ENCODE assay signal across 8 cellular contexts in the genomic region with DNA sequence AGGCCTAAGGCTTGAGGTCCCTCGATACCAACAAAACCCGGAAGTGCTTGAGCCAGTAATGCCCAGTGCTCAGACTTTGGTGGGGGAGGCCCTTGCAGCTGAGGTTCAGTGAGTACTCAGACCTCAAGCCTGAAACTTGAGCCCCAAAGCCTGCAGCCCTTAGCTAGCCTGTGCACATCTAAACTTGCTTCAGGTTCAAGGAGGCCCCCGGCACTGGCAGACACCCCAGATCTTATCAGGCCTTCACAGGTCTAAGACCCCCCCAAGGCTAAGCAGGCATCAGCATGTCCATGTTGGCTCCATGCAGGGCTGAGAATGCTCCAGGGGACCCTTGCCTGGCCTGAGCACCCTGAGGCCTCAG. TPM values are rescaled to one million over a fixed set of nuclear protein-coding genes. Genes with fewer than 3 reads are reported as not detected.
DNase-seq lines count a peak whose midpoint lies in the region; ATAC-seq, FAIRE-seq and TF ChIP-seq lines count a peak whose summit lies in the region.

No MANE protein-coding gene starts in this region.

- WGBS in sigmoid colon, 2 donors = 47 to 62% methylated on average over 3 of the region's 3 CpGs

- in situ Hi-C loops in Panc1 (cut with HindIII; ENCODE audit: low pct_unique_long_range_greater_than_20kb, low sequenced_read_pairs) = no loop called here

- TF ChIP-seq EP300 in sigmoid colon (IDR thresholded peaks at IDR 0.05) = no peak

- H3K4me3 ChIP-seq in Panc1 (ENCODE audit: low read depth in 2 of 2, low read length in 2 of 2) (peak overlapping the region in 1 of 2 experiments; percentile 48; a peak in 1 of 4 replicates), sigmoid colon (peak overlapping the region; percentile 28 to 95 (median 92))

- peak; percentile 52 for FAIRE-seq in GM18507 (lab: Jason Lieb, UNC)

- POLR2A ChIA-PET in Panc1 (lab: Charles Lee) = interaction anchor here (0.6 kb wide), 1 partner anchor 45 kb away, joined by 8 read pairs; no protein-coding TSS in a partner anchor

- TF ChIP-seq CTCF in Panc1 (IDR thresholded peaks at IDR 0.05) = no peak
- no peak for TF ChIP-seq CTCF in sigmoid colon (IDR thresholded peaks at IDR 0.05)

- peaks cover 25% of the 10 kb centered on the region for H3K4me1 ChIP-seq in Panc1 (ENCODE audit: control insufficient read depth, insufficient read depth, low read length)
- peaks cover 0 to 42% (median 35%) of the 10 kb centered on the region in 4 donors for H3K4me1 ChIP-seq in sigmoid colon

- peak overlapping the region; percentile 44; the same call in 1 of the 2 replicates for H3K27ac ChIP-seq in Panc1 (ENCODE audit: low read length)
- peak overlapping the region; percentile 95 to 98 (median 96) for H3K27ac ChIP-seq in sigmoid colon

- BruUV-seq in Panc1 (replicated peaks; lab: Mats Ljungman, UMichigan) = no TSS peak

- H3K27me3 ChIP-seq in Panc1 (ENCODE audit: control insufficient read depth, insufficient read depth, low read length) (no peaks in the 10 kb centered on the region), sigmoid colon (no peaks in the 10 kb centered on the region)

- no peak for TF ChIP-seq POLR2A in sigmoid colon (IDR thresholded peaks at IDR 0.05)

- intact Hi-C loops in Panc1 (cut with micrococcal nuclease; ENCODE audit: unreplicated experiment) = no loop called here
- intact Hi-C loops in sigmoid colon (cut with DNase I) = loop anchor here (2.0 kb wide), 1 partner anchor 21 kb away; no protein-coding TSS in a partner anchor

- DNase-seq in GM18507 (ENCODE audit: extremely low spot score, insufficient read length, low read depth) = no peak
- DNase-seq in Panc1 (ENCODE audit: low read depth, low spot score) = no peak
- DNase-seq in sigmoid colon = no peak
- no peak for DNase-seq in NCI-H2227 (lab: John Stamatoyannopoulos, UW; ENCODE audit: unreplicated experiment)

- no peaks in the 10 kb centered on the region for H3K9me3 ChIP-seq in Panc1 (ENCODE audit: control insufficient read depth, insufficient read depth, low read depth, low read length)
- H3K9me3 ChIP-seq in sigmoid colon = no peaks in the 10 kb centered on the region

- ATAC-seq in Panc1 (no peak), esophagus mucosa (peak; percentile 12), GM18517 (IDR thresholded peaks at IDR 0.05; ENCODE audit: unreplicated experiment) (no peak), GM18868 (IDR thresholded peaks at IDR 0.05; ENCODE audit: unreplicated experiment) (no peak), HG03378 (IDR thresholded peaks at IDR 0.05; ENCODE audit: unreplicated experiment) (no peak)

- CTCF ChIA-PET in Panc1 (lab: Charles Lee) = interaction anchor here (0.6 kb wide), 1 partner anchor 93 kb away, joined by 3 read pairs; no protein-coding TSS in a partner anchor

- H3K36me3 ChIP-seq in Panc1 (ENCODE audit: control insufficient read depth, insufficient read depth, low read length) (no peaks in the 10 kb centered on the region; the same call in 1 of the 2 replicates), sigmoid colon (peaks cover 23 to 52% (median 34%) of the 10 kb centered on the region in 4 donors)

RNA-seq across cellular contexts. Expression of gene CASTOR1, which starts 1.0 kb away (rescaled TPM):
- total RNA-seq in Panc1 (2021; ENCODE audit: unreplicated experiment) (6.7 TPM), esophagus mucosa (43.7 TPM), sigmoid colon (10 to 100 TPM in 2 of 4 donors, 1 to 10 TPM in 2; 5.3 to 15.0 (median 10.8) TPM)
- 16.2 TPM for polyA plus RNA-seq in Panc1 (2012; ENCODE audit: insufficient read length)
- 1 to 10 TPM in 2 of 3 donors, not detected in 1; 6.4 to 8.4 TPM for polyA plus RNA-seq in sigmoid colon

RNA-seq across cellular contexts. Expression of gene OSM, which starts 23.6 kb away (rescaled TPM):
- total RNA-seq in Panc1 (2021; ENCODE audit: unreplicated experiment) (not detected), esophagus mucosa (0.28 TPM), sigmoid colon (10 to 100 TPM in 1 of 4 donors, 1 to 10 TPM in 1, under 1 TPM in 2; 0.71 to 12.8 (median 3.5) TPM)
- not detected for polyA plus RNA-seq in Panc1 (2012; ENCODE audit: insufficient read length)
- polyA plus RNA-seq in sigmoid colon = 1 to 10 TPM in 2 of 3 donors, under 1 TPM in 1; 0.60 to 9.9 (median 1.5) TPM

RNA-seq across cellular contexts. Expression of gene TBC1D10A, which starts 36.4 kb away (rescaled TPM):
- 14.9 TPM for total RNA-seq in Panc1 (2021; ENCODE audit: unreplicated experiment)
- polyA plus RNA-seq in Panc1 (2012; ENCODE audit: insufficient read length) = 12.6 TPM
- 44.5 TPM for total RNA-seq in esophagus mucosa
- 10 to 100 TPM; 12.5 to 31.0 (median 26.8) TPM for total RNA-seq in sigmoid colon
- 10 to 100 TPM; 28.8 to 35.4 (median 29.1) TPM for polyA plus RNA-seq in sigmoid colon

RNA-seq across cellular contexts. Expression of gene LIF, which starts 43.7 kb away (rescaled TPM):
- 34.4 TPM for total RNA-seq in Panc1 (2021; ENCODE audit: unreplicated experiment)
- 40.7 TPM for polyA plus RNA-seq in Panc1 (2012; ENCODE audit: insufficient read length)
- 0.24 TPM for total RNA-seq in esophagus mucosa
- 1 to 10 TPM in 1 of 4 donors, under 1 TPM in 3; 0.28 to 5.8 (median 0.34) TPM for total RNA-seq in sigmoid colon
- polyA plus RNA-seq in sigmoid colon = 10 to 100 TPM in 1 of 3 donors, 1 to 10 TPM in 2; 1.6 to 10.3 (median 1.8) TPM
